Comparison of ENCODE assay signal across 1 cellular context in the genomic region with DNA sequence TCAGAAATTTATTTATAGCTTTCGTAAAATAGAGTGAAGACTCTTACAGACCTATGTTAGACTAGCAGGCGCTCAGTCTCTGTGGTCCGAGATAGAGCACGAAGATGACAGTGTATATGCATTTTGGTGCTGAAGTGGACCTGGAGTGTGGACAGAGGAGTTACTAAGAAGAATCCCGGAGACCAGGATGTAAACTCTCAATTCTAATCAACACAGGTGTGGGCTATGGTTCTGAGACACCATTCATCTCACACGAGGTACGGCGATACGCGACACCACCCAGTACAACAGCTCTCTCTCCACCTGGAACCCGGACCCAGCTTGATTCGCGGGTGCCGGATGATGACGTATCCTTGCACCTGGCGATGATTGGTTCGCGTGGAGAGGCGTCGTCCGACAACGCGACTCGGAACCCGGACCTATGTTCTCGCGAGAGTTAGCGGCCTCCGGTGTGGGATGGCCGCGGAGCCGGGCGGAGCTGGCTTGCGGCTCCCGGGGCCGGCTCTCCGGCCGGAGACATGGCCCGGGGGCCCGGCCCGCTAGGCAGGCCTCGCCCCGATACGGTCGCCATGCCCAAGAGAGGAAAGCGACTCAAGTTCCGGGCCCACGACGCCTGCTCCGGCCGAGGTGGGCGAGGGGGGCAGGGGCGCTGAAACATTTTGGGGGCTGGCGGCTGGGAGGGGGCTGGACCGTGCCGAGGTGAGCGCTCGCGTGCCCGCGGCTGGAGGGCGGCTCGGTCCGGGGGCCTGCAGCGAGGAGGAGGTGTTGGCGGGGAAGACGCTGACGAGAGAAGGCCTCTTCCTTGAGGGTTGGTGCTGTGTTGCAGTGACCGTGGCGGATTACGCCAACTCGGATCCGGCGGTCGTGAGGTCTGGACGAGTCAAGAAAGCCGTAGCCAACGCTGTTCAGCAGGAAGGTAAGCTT.
TF ChIP-seq lines count a peak whose summit lies in the region.

A gene with protein sequence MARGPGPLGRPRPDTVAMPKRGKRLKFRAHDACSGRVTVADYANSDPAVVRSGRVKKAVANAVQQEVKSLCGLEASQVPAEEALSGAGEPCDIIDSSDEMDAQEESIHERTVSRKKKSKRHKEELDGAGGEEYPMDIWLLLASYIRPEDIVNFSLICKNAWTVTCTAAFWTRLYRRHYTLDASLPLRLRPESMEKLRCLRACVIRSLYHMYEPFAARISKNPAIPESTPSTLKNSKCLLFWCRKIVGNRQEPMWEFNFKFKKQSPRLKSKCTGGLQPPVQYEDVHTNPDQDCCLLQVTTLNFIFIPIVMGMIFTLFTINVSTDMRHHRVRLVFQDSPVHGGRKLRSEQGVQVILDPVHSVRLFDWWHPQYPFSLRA (plus strand): TSS at position 427 of the 924 bp plus-strand sequence. CDS start 92 bp downstream, at position 519.

TF ChIP-seq in H1, 55 proteins besides CTCF, POLR2A, EP300 and RAD21 (continued from another document):
- TF ChIP-seq, protein P1, sequence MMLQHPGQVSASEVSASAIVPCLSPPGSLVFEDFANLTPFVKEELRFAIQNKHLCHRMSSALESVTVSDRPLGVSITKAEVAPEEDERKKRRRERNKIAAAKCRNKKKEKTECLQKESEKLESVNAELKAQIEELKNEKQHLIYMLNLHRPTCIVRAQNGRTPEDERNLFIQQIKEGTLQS (IDR thresholded peaks at IDR 0.05; ENCODE audit: insufficient read depth, low read depth, low read length), result peak; percentile 39; the same call in 1 of the 2 replicates
- TF ChIP-seq CBX5 (IDR thresholded peaks at IDR 0.05; ENCODE audit: low read depth, low read length) (no peak), SIN3A (conservative IDR thresholded peaks at IDR 0.05 in 1 of 2, IDR thresholded peaks at IDR 0.05 in 1 of 2; ENCODE audit: low read depth in 1 of 2, low read length in 2 of 2) (0 out of 4 replicates have a peak, but pooled peaks have one; percentile 21 to 36), KDM4A (IDR thresholded peaks at IDR 0.05; ENCODE audit: low read depth, low read length, severe bottlenecking) (peak; percentile 92), NRF1 (IDR thresholded peaks at IDR 0.05; ENCODE audit: low read depth, low read length) (no peak), MAFK (IDR thresholded peaks at IDR 0.05; ENCODE audit: low read depth, low read length) (no peak), PHF8 (conservative IDR thresholded peaks at IDR 0.05; ENCODE audit: low read depth, low read length) (peak; percentile 95), KDM5A (IDR thresholded peaks at IDR 0.05; ENCODE audit: low read length) (peak; percentile 80), RFX5 (IDR thresholded peaks at IDR 0.05; ENCODE audit: borderline replicate concordance, low read depth, low read length) (no peak), CEBPB (IDR thresholded peaks at IDR 0.05; ENCODE audit: low read depth, low read length) (no peak), EZH2 (IDR thresholded peaks at IDR 0.05; ENCODE audit: low read depth, low read length, severe bottlenecking) (no peak), TAF1 (IDR thresholded peaks at IDR 0.05; ENCODE audit: low read depth, low read length) (peak; percentile 95), RBBP5 (IDR thresholded peaks at IDR 0.05; ENCODE audit: borderline replicate concordance, low read depth, low read length) (peak; percentile 85), CTBP2 (IDR thresholded peaks at IDR 0.05; ENCODE audit: borderline replicate concordance, insufficient read depth, insufficient read length, low read length) (no peak), BRCA1 (IDR thresholded peaks at IDR 0.05; ENCODE audit: low read depth, low read length) (peak; percentile 85), FOSL1 (IDR thresholded peaks at IDR 0.05; ENCODE audit: insufficient read depth, low read depth, low read length) (no peak), SP1 (IDR thresholded peaks at IDR 0.05; ENCODE audit: low read depth, low read length) (peak; percentile 89), TBP (IDR thresholded peaks at IDR 0.05; ENCODE audit: low read depth, low read length) (peak; percentile 95), YY1 (IDR thresholded peaks at IDR 0.05; ENCODE audit: low read depth, low read length) (peak; percentile 82; the same call in 1 of the 2 replicates), CREB1 (IDR thresholded peaks at IDR 0.05) (peak; percentile 99), HDAC6 (IDR thresholded peaks at IDR 0.05; ENCODE audit: low read depth, low read length) (no peak), POLR2AphosphoS5 (IDR thresholded peaks at IDR 0.05; ENCODE audit: low read depth, low read length) (peak; percentile 100), TEAD4 (IDR thresholded peaks at IDR 0.05; ENCODE audit: low read depth, low read length) (peak; percentile 19; the same call in 1 of the 2 replicates), GABPA (IDR thresholded peaks at IDR 0.05; ENCODE audit: borderline replicate concordance, insufficient read depth, low read length) (no peak), SRF (IDR thresholded peaks at IDR 0.05; ENCODE audit: low read depth, low read length) (peak; percentile 68), SIRT6 (IDR thresholded peaks at IDR 0.05; ENCODE audit: low read length) (no peak), CHD2 (IDR thresholded peaks at IDR 0.05; ENCODE audit: low read length) (peak; percentile 95), RNF2 (IDR thresholded peaks at IDR 0.05; ENCODE audit: borderline replicate concordance, low read depth, low read length, missing control alignments, poor library complexity, severe bottlenecking) (no peak)
- TF ChIP-seq, protein P2, sequence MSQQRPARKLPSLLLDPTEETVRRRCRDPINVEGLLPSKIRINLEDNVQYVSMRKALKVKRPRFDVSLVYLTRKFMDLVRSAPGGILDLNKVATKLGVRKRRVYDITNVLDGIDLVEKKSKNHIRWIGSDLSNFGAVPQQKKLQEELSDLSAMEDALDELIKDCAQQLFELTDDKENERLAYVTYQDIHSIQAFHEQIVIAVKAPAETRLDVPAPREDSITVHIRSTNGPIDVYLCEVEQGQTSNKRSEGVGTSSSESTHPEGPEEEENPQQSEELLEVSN (IDR thresholded peaks at IDR 0.05), result peak; percentile 60
- TF ChIP-seq, protein P3, sequence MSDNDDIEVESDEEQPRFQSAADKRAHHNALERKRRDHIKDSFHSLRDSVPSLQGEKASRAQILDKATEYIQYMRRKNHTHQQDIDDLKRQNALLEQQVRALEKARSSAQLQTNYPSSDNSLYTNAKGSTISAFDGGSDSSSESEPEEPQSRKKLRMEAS (IDR thresholded peaks at IDR 0.05), result peak; percentile 90
- TF ChIP-seq, protein P4, sequence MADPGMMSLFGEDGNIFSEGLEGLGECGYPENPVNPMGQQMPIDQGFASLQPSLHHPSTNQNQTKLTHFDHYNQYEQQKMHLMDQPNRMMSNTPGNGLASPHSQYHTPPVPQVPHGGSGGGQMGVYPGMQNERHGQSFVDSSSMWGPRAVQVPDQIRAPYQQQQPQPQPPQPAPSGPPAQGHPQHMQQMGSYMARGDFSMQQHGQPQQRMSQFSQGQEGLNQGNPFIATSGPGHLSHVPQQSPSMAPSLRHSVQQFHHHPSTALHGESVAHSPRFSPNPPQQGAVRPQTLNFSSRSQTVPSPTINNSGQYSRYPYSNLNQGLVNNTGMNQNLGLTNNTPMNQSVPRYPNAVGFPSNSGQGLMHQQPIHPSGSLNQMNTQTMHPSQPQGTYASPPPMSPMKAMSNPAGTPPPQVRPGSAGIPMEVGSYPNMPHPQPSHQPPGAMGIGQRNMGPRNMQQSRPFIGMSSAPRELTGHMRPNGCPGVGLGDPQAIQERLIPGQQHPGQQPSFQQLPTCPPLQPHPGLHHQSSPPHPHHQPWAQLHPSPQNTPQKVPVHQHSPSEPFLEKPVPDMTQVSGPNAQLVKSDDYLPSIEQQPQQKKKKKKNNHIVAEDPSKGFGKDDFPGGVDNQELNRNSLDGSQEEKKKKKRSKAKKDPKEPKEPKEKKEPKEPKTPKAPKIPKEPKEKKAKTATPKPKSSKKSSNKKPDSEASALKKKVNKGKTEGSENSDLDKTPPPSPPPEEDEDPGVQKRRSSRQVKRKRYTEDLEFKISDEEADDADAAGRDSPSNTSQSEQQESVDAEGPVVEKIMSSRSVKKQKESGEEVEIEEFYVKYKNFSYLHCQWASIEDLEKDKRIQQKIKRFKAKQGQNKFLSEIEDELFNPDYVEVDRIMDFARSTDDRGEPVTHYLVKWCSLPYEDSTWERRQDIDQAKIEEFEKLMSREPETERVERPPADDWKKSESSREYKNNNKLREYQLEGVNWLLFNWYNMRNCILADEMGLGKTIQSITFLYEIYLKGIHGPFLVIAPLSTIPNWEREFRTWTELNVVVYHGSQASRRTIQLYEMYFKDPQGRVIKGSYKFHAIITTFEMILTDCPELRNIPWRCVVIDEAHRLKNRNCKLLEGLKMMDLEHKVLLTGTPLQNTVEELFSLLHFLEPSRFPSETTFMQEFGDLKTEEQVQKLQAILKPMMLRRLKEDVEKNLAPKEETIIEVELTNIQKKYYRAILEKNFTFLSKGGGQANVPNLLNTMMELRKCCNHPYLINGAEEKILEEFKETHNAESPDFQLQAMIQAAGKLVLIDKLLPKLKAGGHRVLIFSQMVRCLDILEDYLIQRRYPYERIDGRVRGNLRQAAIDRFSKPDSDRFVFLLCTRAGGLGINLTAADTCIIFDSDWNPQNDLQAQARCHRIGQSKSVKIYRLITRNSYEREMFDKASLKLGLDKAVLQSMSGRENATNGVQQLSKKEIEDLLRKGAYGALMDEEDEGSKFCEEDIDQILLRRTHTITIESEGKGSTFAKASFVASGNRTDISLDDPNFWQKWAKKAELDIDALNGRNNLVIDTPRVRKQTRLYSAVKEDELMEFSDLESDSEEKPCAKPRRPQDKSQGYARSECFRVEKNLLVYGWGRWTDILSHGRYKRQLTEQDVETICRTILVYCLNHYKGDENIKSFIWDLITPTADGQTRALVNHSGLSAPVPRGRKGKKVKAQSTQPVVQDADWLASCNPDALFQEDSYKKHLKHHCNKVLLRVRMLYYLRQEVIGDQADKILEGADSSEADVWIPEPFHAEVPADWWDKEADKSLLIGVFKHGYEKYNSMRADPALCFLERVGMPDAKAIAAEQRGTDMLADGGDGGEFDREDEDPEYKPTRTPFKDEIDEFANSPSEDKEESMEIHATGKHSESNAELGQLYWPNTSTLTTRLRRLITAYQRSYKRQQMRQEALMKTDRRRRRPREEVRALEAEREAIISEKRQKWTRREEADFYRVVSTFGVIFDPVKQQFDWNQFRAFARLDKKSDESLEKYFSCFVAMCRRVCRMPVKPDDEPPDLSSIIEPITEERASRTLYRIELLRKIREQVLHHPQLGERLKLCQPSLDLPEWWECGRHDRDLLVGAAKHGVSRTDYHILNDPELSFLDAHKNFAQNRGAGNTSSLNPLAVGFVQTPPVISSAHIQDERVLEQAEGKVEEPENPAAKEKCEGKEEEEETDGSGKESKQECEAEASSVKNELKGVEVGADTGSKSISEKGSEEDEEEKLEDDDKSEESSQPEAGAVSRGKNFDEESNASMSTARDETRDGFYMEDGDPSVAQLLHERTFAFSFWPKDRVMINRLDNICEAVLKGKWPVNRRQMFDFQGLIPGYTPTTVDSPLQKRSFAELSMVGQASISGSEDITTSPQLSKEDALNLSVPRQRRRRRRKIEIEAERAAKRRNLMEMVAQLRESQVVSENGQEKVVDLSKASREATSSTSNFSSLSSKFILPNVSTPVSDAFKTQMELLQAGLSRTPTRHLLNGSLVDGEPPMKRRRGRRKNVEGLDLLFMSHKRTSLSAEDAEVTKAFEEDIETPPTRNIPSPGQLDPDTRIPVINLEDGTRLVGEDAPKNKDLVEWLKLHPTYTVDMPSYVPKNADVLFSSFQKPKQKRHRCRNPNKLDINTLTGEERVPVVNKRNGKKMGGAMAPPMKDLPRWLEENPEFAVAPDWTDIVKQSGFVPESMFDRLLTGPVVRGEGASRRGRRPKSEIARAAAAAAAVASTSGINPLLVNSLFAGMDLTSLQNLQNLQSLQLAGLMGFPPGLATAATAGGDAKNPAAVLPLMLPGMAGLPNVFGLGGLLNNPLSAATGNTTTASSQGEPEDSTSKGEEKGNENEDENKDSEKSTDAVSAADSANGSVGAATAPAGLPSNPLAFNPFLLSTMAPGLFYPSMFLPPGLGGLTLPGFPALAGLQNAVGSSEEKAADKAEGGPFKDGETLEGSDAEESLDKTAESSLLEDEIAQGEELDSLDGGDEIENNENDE (IDR thresholded peaks at IDR 0.05; ENCODE audit: insufficient replicate concordance, low read length), result no peak
